2 cellular contexts compared by ENCODE assay signal in genomic region chr15:68205558-68205944, GRCh38.
TF ChIP-seq lines count a peak whose summit lies in the region.

No MANE protein-coding gene starts in this region.

TF ChIP-seq in GM23338, 12 proteins besides CTCF, POLR2A, EP300 and RAD21:
- TF ChIP-seq REST (IDR thresholded peaks at IDR 0.05; ENCODE audit: unreplicated experiment) (no peak), EZH2phosphoT487 (IDR thresholded peaks at IDR 0.05; ENCODE audit: unreplicated experiment) (no peak), JUNB (IDR thresholded peaks at IDR 0.05; ENCODE audit: unreplicated experiment) (no peak), POLR2AphosphoS5 (IDR thresholded peaks at IDR 0.05; ENCODE audit: low read depth) (no peak), ZNF462 (CRISPR knock-in tag; IDR thresholded peaks at IDR 0.05) (no peak), CREB1 (CRISPR knock-in tag; IDR thresholded peaks at IDR 0.05; ENCODE audit: low read depth) (no peak), ZNF331 (CRISPR knock-in tag; IDR thresholded peaks at IDR 0.05; ENCODE audit: low read depth) (no peak), ETS1 (IDR thresholded peaks at IDR 0.05) (no peak), STAT1 (IDR thresholded peaks at IDR 0.05; ENCODE audit: unreplicated experiment) (no peak)

TF ChIP-seq in HEK293T, 16 proteins besides CTCF, POLR2A, EP300 and RAD21 (continued from another document):
- TF ChIP-seq PKNOX1 (IDR thresholded peaks at IDR 0.05) = no peak
- no peak for TF ChIP-seq ARNT (IDR thresholded peaks at IDR 0.05)
- TF ChIP-seq BHLHE40 (IDR thresholded peaks at IDR 0.05; ENCODE audit: borderline replicate concordance) = no peak
